ENCODE assay signal across 7 cellular contexts in the genomic region with DNA sequence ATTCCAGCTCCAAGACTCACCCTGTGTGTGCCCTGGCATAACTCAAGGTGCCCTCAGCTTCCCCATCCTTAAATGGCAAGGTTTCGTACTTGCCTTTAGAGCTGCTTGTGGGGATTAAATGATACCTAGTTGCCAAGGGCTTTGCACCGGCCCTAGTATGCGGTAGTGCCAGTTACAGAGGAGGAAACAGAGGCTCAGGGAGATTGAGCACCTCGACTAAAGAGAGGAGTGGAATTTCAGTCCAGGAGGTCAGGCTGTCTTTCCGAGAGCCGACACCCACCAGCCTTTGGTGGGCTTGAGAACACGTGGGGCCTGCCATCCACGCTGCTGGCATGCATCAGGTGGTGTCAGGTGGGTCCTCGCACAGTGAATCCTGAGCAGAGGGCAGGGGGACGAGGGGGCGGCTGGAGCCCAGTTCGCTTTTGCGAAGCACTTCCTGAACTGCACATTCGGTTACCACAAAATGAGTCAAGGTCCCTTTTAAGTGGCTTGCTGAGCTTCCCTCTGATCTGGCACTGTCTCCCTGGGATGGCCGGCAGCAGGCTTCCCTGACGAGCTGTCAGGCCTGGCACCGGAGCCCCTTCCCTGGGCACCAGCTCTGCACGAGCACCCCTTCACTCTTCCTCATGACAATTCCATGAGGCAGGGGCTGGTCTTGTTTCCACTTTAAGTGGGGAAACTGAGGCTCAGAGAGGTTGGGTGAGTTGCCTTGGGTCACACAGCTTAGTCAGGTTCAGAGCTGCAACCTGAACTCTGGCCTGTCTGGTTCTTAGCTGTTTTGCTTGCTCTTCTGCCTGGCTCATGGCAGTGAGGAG.
DNase-seq lines count a peak whose midpoint lies in the region; ATAC-seq and TF ChIP-seq lines count a peak whose summit lies in the region.
"Not testable (repeated sequence)": the region's sequence is repeated elsewhere in the genome, so short reads cannot be mapped to it uniquely, and the experiment has no call there.

No MANE protein-coding gene starts in this region.

- H3K4me1 ChIP-seq in CD4-positive, alpha-beta memory T cell (ENCODE audit: insufficient read depth, low read length); mucosa of descending colon (ENCODE audit: low read depth): not testable (repeated sequence)
- H3K4me1 ChIP-seq in neutrophil (ENCODE audit: control insufficient read depth in 1 of 2, insufficient read depth in 1 of 2, low read depth in 1 of 2, low read length in 1 of 2) = peaks cover 30 to 33% of the 10 kb centered on the region in 2 experiments

- POLR2A ChIA-PET in CD4-positive, alpha-beta memory T cell (lab: Charles Lee; ENCODE audit: partially characterized antibody); activated CD8-positive, alpha-beta T cell treated with anti-CD3 and anti-CD28 coated beads, Interleukin-2, amount 10 ng/mL, durations not matched to agents 7 days and 5 days (lab: Charles Lee): not testable (repeated sequence)

- not testable (repeated sequence) for H3K36me3 Mint-ChIP-seq in CD4-positive, alpha-beta memory T cell; T-helper 2 cell treated with Interferon-gamma antibody and Interleukin-4, amounts not matched to agents 5 μg/mL and 100 μg/mL, for 36 hours (ENCODE audit: low read depth); activated CD8-positive, alpha-beta T cell treated with anti-CD3 and anti-CD28 coated beads, Interleukin-2, amount 10 ng/mL, durations not matched to agents 7 days and 5 days (ENCODE audit: low read depth); effector memory CD8-positive, alpha-beta T cell (ENCODE audit: insufficient read depth)

- CTCF ChIA-PET in CD4-positive, alpha-beta memory T cell (lab: Charles Lee; ENCODE audit: partially characterized antibody); activated CD8-positive, alpha-beta T cell treated with anti-CD3 and anti-CD28 coated beads, Interleukin-2, amount 10 ng/mL, durations not matched to agents 7 days and 5 days (lab: Charles Lee): not testable (repeated sequence)

- peak in 3 of 5 donors; percentile 4 to 12 (median 9) for DNase-seq in CD4-positive, alpha-beta memory T cell
- peak; percentile 43 for DNase-seq in T-helper 2 cell treated with Interferon-gamma antibody and Interleukin-4, amounts not matched to agents 5 μg/mL and 100 μg/mL, for 36 hours (ENCODE audit: low spot score)
- DNase-seq in activated CD8-positive, alpha-beta T cell treated with anti-CD3 and anti-CD28 coated beads, Interleukin-2, amount 10 ng/mL, durations not matched to agents 7 days and 5 days; effector memory CD8-positive, alpha-beta T cell; mucosa of descending colon: not testable (repeated sequence)
- DNase-seq in activated effector memory CD4-positive, alpha-beta T cell treated with Interleukin-2 at 50 U/mL for 16 hours = peak; percentile 31

- not testable (repeated sequence) for H3K27me3 ChIP-seq in CD4-positive, alpha-beta memory T cell (ENCODE audit: insufficient read depth, low read length); neutrophil

- not testable (repeated sequence) for TF ChIP-seq CTCF in mucosa of descending colon (IDR thresholded peaks at IDR 0.05); neutrophil (IDR thresholded peaks at IDR 0.05)

- peak; percentile 80 for ATAC-seq in activated CD8-positive, alpha-beta T cell treated with anti-CD3 and anti-CD28 coated beads, Interleukin-2, amount 10 ng/mL, durations not matched to agents 7 days and 5 days
- peak; percentile 77 for ATAC-seq in effector memory CD8-positive, alpha-beta T cell (replicated peaks)
- peak; percentile 28 for ATAC-seq in mucosa of descending colon

- not testable (repeated sequence) for H3K4me1 Mint-ChIP-seq in CD4-positive, alpha-beta memory T cell; T-helper 2 cell treated with Interferon-gamma antibody and Interleukin-4, amounts not matched to agents 5 μg/mL and 100 μg/mL, for 36 hours (ENCODE audit: low read depth); effector memory CD8-positive, alpha-beta T cell (ENCODE audit: low read depth in 2 of 2)
- peaks cover 12% of the 10 kb centered on the region for H3K4me1 Mint-ChIP-seq in activated CD8-positive, alpha-beta T cell treated with anti-CD3 and anti-CD28 coated beads, Interleukin-2, amount 10 ng/mL, durations not matched to agents 7 days and 5 days (ENCODE audit: low read depth)

- H3K9me3 ChIP-seq in CD4-positive, alpha-beta memory T cell (ENCODE audit: control insufficient read depth in 1 of 2, low read length in 2 of 2); mucosa of descending colon; neutrophil: not testable (repeated sequence)

- not testable (repeated sequence) for H3K27me3 Mint-ChIP-seq in CD4-positive, alpha-beta memory T cell; T-helper 2 cell treated with Interferon-gamma antibody and Interleukin-4, amounts not matched to agents 5 μg/mL and 100 μg/mL, for 36 hours (ENCODE audit: low read depth); activated CD8-positive, alpha-beta T cell treated with anti-CD3 and anti-CD28 coated beads, Interleukin-2, amount 10 ng/mL, durations not matched to agents 7 days and 5 days (ENCODE audit: low read depth); effector memory CD8-positive, alpha-beta T cell

- peak overlapping the region in 1 of 8 donors; percentile 36 for H3K4me3 Mint-ChIP-seq in CD4-positive, alpha-beta memory T cell
- not testable (repeated sequence) for H3K4me3 Mint-ChIP-seq in T-helper 2 cell treated with Interferon-gamma antibody and Interleukin-4, amounts not matched to agents 5 μg/mL and 100 μg/mL, for 36 hours; activated CD8-positive, alpha-beta T cell treated with anti-CD3 and anti-CD28 coated beads, Interleukin-2, amount 10 ng/mL, durations not matched to agents 7 days and 5 days; effector memory CD8-positive, alpha-beta T cell

- H3K9me3 Mint-ChIP-seq in CD4-positive, alpha-beta memory T cell; T-helper 2 cell treated with Interferon-gamma antibody and Interleukin-4, amounts not matched to agents 5 μg/mL and 100 μg/mL, for 36 hours; activated CD8-positive, alpha-beta T cell treated with anti-CD3 and anti-CD28 coated beads, Interleukin-2, amount 10 ng/mL, durations not matched to agents 7 days and 5 days (ENCODE audit: insufficient read depth); effector memory CD8-positive, alpha-beta T cell: not testable (repeated sequence)

- not testable (repeated sequence) for H3K27ac ChIP-seq in CD4-positive, alpha-beta memory T cell (ENCODE audit: low read depth, low read length)
- H3K27ac ChIP-seq in neutrophil = peak overlapping the region; percentile 18

- not testable (repeated sequence) for H3K27ac Mint-ChIP-seq in CD4-positive, alpha-beta memory T cell; T-helper 2 cell treated with Interferon-gamma antibody and Interleukin-4, amounts not matched to agents 5 μg/mL and 100 μg/mL, for 36 hours; activated CD8-positive, alpha-beta T cell treated with anti-CD3 and anti-CD28 coated beads, Interleukin-2, amount 10 ng/mL, durations not matched to agents 7 days and 5 days; effector memory CD8-positive, alpha-beta T cell

- H3K4me3 ChIP-seq in CD4-positive, alpha-beta memory T cell (ENCODE audit: low read length in 2 of 2); mucosa of descending colon: not testable (repeated sequence)
- peak overlapping the region in 1 of 2 experiments; percentile 14 for H3K4me3 ChIP-seq in neutrophil (ENCODE audit: low read depth in 1 of 2, low read length in 1 of 2)

- intact Hi-C loops in CD4-positive, alpha-beta memory T cell (cut with micrococcal nuclease); mucosa of descending colon (cut with DNase I, micrococcal nuclease): not testable (repeated sequence)

- not testable (repeated sequence) for H3K36me3 ChIP-seq in CD4-positive, alpha-beta memory T cell (ENCODE audit: insufficient read depth, low read length); mucosa of descending colon (ENCODE audit: low read depth); neutrophil

Comparison
In these comparisons a context has a peak if more than half of its experiments do, and no peak if none do; other contexts are left out.
1. ATAC-seq: peak in every context shown above with its lines; median percentile 80 in activated CD8-positive, alpha-beta T cell treated with anti-CD3 and anti-CD28 coated beads, Interleukin-2, amount 10 ng/mL, durations not matched to agents 7 days and 5 days; 77 in effector memory CD8-positive, alpha-beta T cell; 28 in mucosa of descending colon.